ENCODE assay signal across 10 cellular contexts in genomic region chr20:10667560-10668167, GRCh38. TPM values are rescaled to one million over a fixed set of nuclear protein-coding genes. Genes with fewer than 3 reads are reported as not detected.
DNase-seq lines count a peak whose midpoint lies in the region; ATAC-seq, FAIRE-seq and TF ChIP-seq lines count a peak whose summit lies in the region.
"Had no signal": no experiment of that assay in that cellular context is flagged by ENCODE, and none has a peak within 500 bp of the region (broad histone marks: within the 10 kb centered on the region; RNA-seq: fewer than 3 reads in every experiment).

No MANE protein-coding gene starts in this region.

- H3K79me2 ChIP-seq in SK-N-SH (ENCODE audit: insufficient read depth), result peaks cover 100% of the 10 kb centered on the region

- H3K9me3 ChIP-seq in ascending aorta (no peaks in the 10 kb centered on the region), kidney (ENCODE audit: control insufficient read depth in 1 of 2, low read length in 2 of 2) (no peaks in the 10 kb centered on the region), suprapubic skin (no peaks in the 10 kb centered on the region), SK-N-SH (no peaks in the 10 kb centered on the region)

- WGBS in suprapubic skin, result 33% methylated on average over 6 of the region's 6 CpGs
- 96% methylated on average over 6 of the region's 6 CpGs for WGBS in SK-N-SH (ENCODE audit: low lambda C conversion rate)

- H3K27me3 ChIP-seq in ascending aorta (no peaks in the 10 kb centered on the region), suprapubic skin (no peaks in the 10 kb centered on the region), SK-N-SH (ENCODE audit: insufficient read depth) (no peaks in the 10 kb centered on the region)

- H3K4me3 ChIP-seq in ascending aorta (peak overlapping the region; percentile 39 to 86), kidney (ENCODE audit: low read length in 2 of 2) (peak overlapping the region; percentile 19 to 36), suprapubic skin (peak overlapping the region; percentile 88), SK-N-SH (ENCODE audit: low read depth in 2 of 2, low read length in 1 of 2) (no peak overlapping the region)

- no peak for FAIRE-seq in kidney (lab: Jason Lieb, UNC)

- H2AFZ ChIP-seq in SK-N-SH (ENCODE audit: low read depth), result no peak overlapping the region

- H3K4me1 ChIP-seq in ascending aorta (peaks cover 23 to 55% of the 10 kb centered on the region in 2 donors), kidney (ENCODE audit: control insufficient read depth in 1 of 2, insufficient read depth in 1 of 2, low read depth in 1 of 2, low read length in 2 of 2) (peaks cover 16 to 48% of the 10 kb centered on the region in 2 donors), suprapubic skin (peaks cover 88% of the 10 kb centered on the region), SK-N-SH (ENCODE audit: control insufficient read depth in 1 of 2, insufficient read depth in 2 of 2, low read depth in 1 of 2, low read length in 1 of 2) (peaks cover 12 to 49% of the 10 kb centered on the region in 2 experiments; a peak in 3 of 4 replicates)

- no peak overlapping the region for H3K9ac ChIP-seq in kidney (ENCODE audit: low read length in 2 of 2)
- no peak overlapping the region for H3K9ac ChIP-seq in SK-N-SH

- no peaks in the 10 kb centered on the region for H3K9me2 ChIP-seq in SK-N-SH

- no peak for ATAC-seq in HG03432 (IDR thresholded peaks at IDR 0.05; ENCODE audit: unreplicated experiment)

- no peak for TF ChIP-seq EP300 in suprapubic skin (IDR thresholded peaks at IDR 0.05)
- no peak for TF ChIP-seq EP300 in SK-N-SH (IDR thresholded peaks at IDR 0.05; ENCODE audit: borderline replicate concordance in 1 of 2, low read depth in 1 of 2, low read length in 1 of 2)

- peak overlapping the region; percentile 93 to 100 for H3K27ac ChIP-seq in ascending aorta
- H3K27ac ChIP-seq in kidney (ENCODE audit: low read depth in 2 of 2, low read length in 2 of 2), result peak overlapping the region in 1 of 2 donors; percentile 81
- peak overlapping the region; percentile 56 for H3K27ac ChIP-seq in suprapubic skin
- H3K27ac ChIP-seq in SK-N-SH (ENCODE audit: low read depth in 2 of 2, low read length in 1 of 2), result no peak overlapping the region

- POLR2A ChIA-PET in SK-N-SH (lab: Yijun Ruan, JAX), result no interaction called here

- H3K36me3 ChIP-seq in ascending aorta, result peaks cover 15 to 28% of the 10 kb centered on the region in 2 donors
- H3K36me3 ChIP-seq in kidney (ENCODE audit: control insufficient read depth in 1 of 2, insufficient read depth in 2 of 2, low read length in 2 of 2), result peaks cover 7 to 25% of the 10 kb centered on the region in 2 donors
- H3K36me3 ChIP-seq in suprapubic skin, result peaks cover 16% of the 10 kb centered on the region
- H3K36me3 ChIP-seq in SK-N-SH (replicated peaks in 1 of 2; ENCODE audit: control insufficient read depth in 1 of 2, insufficient read depth in 2 of 2, low read length in 1 of 2), result peaks cover 8 to 55% of the 10 kb centered on the region in 2 experiments

- TF ChIP-seq POLR2A in suprapubic skin (IDR thresholded peaks at IDR 0.05), result no peak

- H3F3A ChIP-seq in SK-N-SH (replicated peaks; ENCODE audit: insufficient read depth), result peaks cover 12% of the 10 kb centered on the region

- no peak overlapping the region for H3K4me2 ChIP-seq in SK-N-SH

- no peak for TF ChIP-seq RAD21 in SK-N-SH (IDR thresholded peaks at IDR 0.05; ENCODE audit: low read length)

- intact Hi-C loops in ascending aorta (cut with DNase I), result loop anchor here (2.0 kb wide), 1 partner anchor 17 kb away; no protein-coding TSS in a partner anchor
- intact Hi-C loops in kidney (cut with DNase I), result no loop called here

- peaks cover 69% of the 10 kb centered on the region for H4K20me1 ChIP-seq in SK-N-SH (ENCODE audit: insufficient read depth)

- CTCF ChIA-PET in SK-N-SH (lab: Yijun Ruan, JAX), result no interaction called here

- TF ChIP-seq CTCF in ascending aorta (IDR thresholded peaks at IDR 0.05) (peak in 1 of 3 experiments; percentile 4), kidney (IDR thresholded peaks at IDR 0.05; ENCODE audit: borderline replicate concordance, extremely low read depth, insufficient read depth) (peak; percentile 3), suprapubic skin (IDR thresholded peaks at IDR 0.05) (no peak), SK-N-SH (IDR thresholded peaks at IDR 0.05) (no peak)

- DNase-seq in NCI-H1105 (lab: John Stamatoyannopoulos, UW) (peak; percentile 67), ascending aorta (ENCODE audit: low spot score in 2 of 2) (no peak), kidney (no peak), suprapubic skin (ENCODE audit: low spot score in 2 of 2) (no peak), SK-N-SH (no peak), NCI-H2107 treated with DMSO at 0.1 percent for 48 hours (lab: John Stamatoyannopoulos, UW; ENCODE audit: unreplicated experiment) (no peak)
- DNase-seq: CD4-positive, CD25-positive, alpha-beta regulatory T cell; NCI-H2107; RPMI8226 had no signal

TF ChIP-seq in SK-N-SH, 30 proteins besides CTCF, POLR2A, EP300 and RAD21:
- TF ChIP-seq SMC3 (IDR thresholded peaks at IDR 0.05; ENCODE audit: low read depth, low read length) (no peak), TCF12 (IDR thresholded peaks at IDR 0.05) (no peak), NFIC (IDR thresholded peaks at IDR 0.05; ENCODE audit: borderline replicate concordance) (no peak), FOXJ3 (CRISPR knock-in tag; IDR thresholded peaks at IDR 0.05) (no peak), RCOR1 (IDR thresholded peaks at IDR 0.05; ENCODE audit: low read length) (no peak), CHD2 (IDR thresholded peaks at IDR 0.05; ENCODE audit: low read length, partially characterized antibody) (no peak), EZH2phosphoT487 (IDR thresholded peaks at IDR 0.05; ENCODE audit: borderline replicate concordance, low read depth) (no peak), TAF1 (IDR thresholded peaks at IDR 0.05; ENCODE audit: borderline replicate concordance, low read depth, low read length) (no peak), USF1 (IDR thresholded peaks at IDR 0.05; ENCODE audit: borderline replicate concordance, low read depth) (no peak), NRF1 (IDR thresholded peaks at IDR 0.05; ENCODE audit: low read depth, low read length) (no peak), RXRA (IDR thresholded peaks at IDR 0.05; ENCODE audit: borderline replicate concordance, low read depth) (no peak), YY1 (IDR thresholded peaks at IDR 0.05; ENCODE audit: low read depth) (no peak), RFX5 (IDR thresholded peaks at IDR 0.05; ENCODE audit: low read length) (no peak), SIN3A (IDR thresholded peaks at IDR 0.05; ENCODE audit: borderline replicate concordance, low read depth, low read length) (no peak), JUND (IDR thresholded peaks at IDR 0.05) (no peak), TEAD4 (IDR thresholded peaks at IDR 0.05; ENCODE audit: borderline replicate concordance, insufficient read depth) (no peak), MAX (IDR thresholded peaks at IDR 0.05; ENCODE audit: low read depth) (no peak)

RNA-seq across cellular contexts. Expression of gene JAG1, which starts 6.1 kb away (rescaled TPM):
- total RNA-seq in ascending aorta (101 TPM), kidney (132 TPM), suprapubic skin (100 to 1,000 TPM; 133 to 367 (median 191) TPM)
- polyA plus RNA-seq in kidney (ENCODE audit: insufficient read depth, low read depth, low replicate concordance) (18.0 TPM), SK-N-SH (2012; rRNA removed) (6.0 and 7.7 TPM in 2 replicates)
- polyA plus RNA-seq in SK-N-SH (2012; cell fraction: cytosol; rRNA removed), result 3.7 TPM in 2 replicates
- 27.9 and 48.5 TPM in 2 replicates for polyA plus RNA-seq in SK-N-SH (2012; cell fraction: nucleus; rRNA removed)

Comparison
In these comparisons a context has a peak if more than half of its experiments do, and no peak if none do; other contexts are left out.
1. H3K27ac ChIP-seq: peak in ascending aorta (2 of 2) and suprapubic skin (single experiment); none in SK-N-SH (0 of 2).
2. H3K4me3 ChIP-seq: peak in ascending aorta (2 of 2), kidney (2 of 2) and suprapubic skin (single experiment); none in SK-N-SH (0 of 2).